In the genomic region with DNA sequence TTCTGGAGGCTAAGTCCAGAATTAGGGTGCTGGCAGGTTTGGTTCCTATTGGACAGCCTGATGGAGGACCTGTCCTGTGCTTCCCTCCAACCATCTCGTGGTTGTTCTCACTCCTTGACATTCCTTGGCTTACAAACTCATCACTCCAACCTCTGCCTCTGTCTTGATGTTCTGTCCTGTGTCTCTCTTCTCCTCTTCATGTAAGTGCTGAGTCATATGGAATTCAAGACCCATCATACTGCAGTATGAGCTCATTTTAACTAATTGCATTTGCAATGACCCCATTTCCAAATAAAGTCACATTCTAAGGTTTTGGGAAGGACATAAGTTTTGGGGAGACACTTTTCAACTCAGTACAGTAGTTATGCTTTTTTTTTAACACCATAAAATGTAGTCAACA, we compare ENCODE assay signal across 22 cellular contexts.
"Had no signal": no experiment of that assay in that cellular context is flagged by ENCODE, and none has a peak within 500 bp of the region (broad histone marks: within the 10 kb centered on the region; RNA-seq: fewer than 3 reads in every experiment).

No MANE protein-coding gene starts in this region.

- H3K9me3 ChIP-seq: breast epithelium, esophagus muscularis mucosa, prostate gland, right atrium auricular region, vagina had no signal

- H3K4me2 ChIP-seq: hepatocyte had no signal

- DNase-seq: activated CD4-positive, alpha-beta memory T cell treated with anti-CD3 and anti-CD28 coated beads, Interleukin-2, amount 10 ng/mL, durations not matched to agents 7 days and 5 days; activated CD4-positive, alpha-beta T cell treated with anti-CD3 and anti-CD28 coated beads for 48 hours; activated CD4-positive, CD25-positive, alpha-beta regulatory T cell; activated CD8-positive, alpha-beta memory T cell treated with anti-CD3 and anti-CD28 coated beads, Interleukin-2, amount 10 ng/mL, durations not matched to agents 7 days and 5 days; activated naive CD4-positive, alpha-beta T cell treated with Interleukin-2 at 50 U/mL for 16 hours; activated naive CD8-positive, alpha-beta T cell treated with anti-CD3 and anti-CD28 coated beads, Interleukin-2, amount 10 ng/mL, durations not matched to agents 7 days and 5 days; activated T-cell treated with anti-CD3 and anti-CD28 coated beads, Interleukin-2, amount 50 U/mL, for 1 hour; effector CD8-positive, alpha-beta T cell; foreskin fibroblast; left cardiac atrium; naive thymus-derived CD8-positive, alpha-beta T cell; trophoblast cell had no signal

- H3K27ac ChIP-seq: breast epithelium, esophagus muscularis mucosa, hepatocyte, prostate gland, right atrium auricular region, skin epidermis, vagina had no signal

- H3K4me1 ChIP-seq: breast epithelium, prostate gland, right atrium auricular region, vagina had no signal

- FAIRE-seq: islet of Langerhans, TTC549 had no signal

- ATAC-seq: activated CD8-positive, alpha-beta memory T cell treated with anti-CD3 and anti-CD28 coated beads, Interleukin-2, amount 10 ng/mL, durations not matched to agents 7 days and 5 days; activated T-helper 17 cell treated with anti-CD3 and anti-CD28 coated beads, Interleukin-2, amount 50 U/mL, for 72 hours; left cardiac atrium; naive thymus-derived CD8-positive, alpha-beta T cell had no signal

- H3K4me3 ChIP-seq: breast epithelium, esophagus muscularis mucosa, hepatocyte, prostate gland, right atrium auricular region, skin epidermis, vagina had no signal
